1 cellular context compared by ENCODE assay signal in genomic region chr11:83168756-83169155, GRCh38.
TF ChIP-seq lines count a peak whose summit lies in the region.

No MANE protein-coding gene starts in this region.

TF ChIP-seq in HepG2, 621 proteins besides CTCF, POLR2A, EP300 and RAD21:
- TF ChIP-seq ZC3H13 (CRISPR knock-in tag; IDR thresholded peaks at IDR 0.05) = peak; percentile 60; the same call in 1 of the 2 replicates
- no peak for TF ChIP-seq RARG (CRISPR knock-in tag; IDR thresholded peaks at IDR 0.05; ENCODE audit: low read depth)
- peak; percentile 42; the same call in 1 of the 2 replicates for TF ChIP-seq POLR2G (IDR thresholded peaks at IDR 0.05; ENCODE audit: low read depth, low read length)
